9 cellular contexts compared by ENCODE assay signal in genomic region chr14:20697273-20698017, GRCh38. TPM values are rescaled to one million over a fixed set of nuclear protein-coding genes. Genes with fewer than 3 reads are reported as not detected.
DNase-seq lines count a peak whose midpoint lies in the region; ATAC-seq, FAIRE-seq and TF ChIP-seq lines count a peak whose summit lies in the region.
"Had no signal": no experiment of that assay in that cellular context is flagged by ENCODE, and none has a peak within 500 bp of the region (broad histone marks: within the 10 kb centered on the region; RNA-seq: fewer than 3 reads in every experiment).

No MANE protein-coding gene starts in this region.

- H3F3A ChIP-seq in DOHH2 (ENCODE audit: control insufficient read depth, insufficient read depth) = no peaks in the 10 kb centered on the region

- H3K9me3 ChIP-seq in DOHH2 (ENCODE audit: control insufficient read depth, insufficient read depth, low read length) = no peaks in the 10 kb centered on the region
- H3K9me3 ChIP-seq in pancreas = no peaks in the 10 kb centered on the region
- H3K9me3 ChIP-seq in vagina = no peaks in the 10 kb centered on the region

- H4K20me1 ChIP-seq in DOHH2 (ENCODE audit: control insufficient read depth, insufficient read depth, low read depth, low read length) = no peaks in the 10 kb centered on the region

- POLR2A ChIA-PET in RWPE1 (lab: Yijun Ruan, JAX; ENCODE audit: low non-redundant PET) = interaction anchor here (0.7 kb wide), 1 partner anchor 293 kb away, joined by 3 read pairs; no protein-coding TSS in a partner anchor

- no peaks in the 10 kb centered on the region for H3K36me3 ChIP-seq in DOHH2 (ENCODE audit: control insufficient read depth, low read length)
- H3K36me3 ChIP-seq in pancreas = peaks cover 0 to 12% (median 0%) of the 10 kb centered on the region in 3 donors
- H3K36me3 ChIP-seq in vagina = peaks cover 0 to 14% of the 10 kb centered on the region in 2 donors

- FAIRE-seq in frontal cortex (lab: Jason Lieb, UNC) = peak; percentile 30
- FAIRE-seq in pancreas (lab: Jason Lieb, UNC) = no peak

- CTCF ChIA-PET in RWPE1 (lab: Yijun Ruan, JAX) = interaction anchor here (0.6 to 1.6 kb wide), 8 partner anchors 134 to 430 kb away, joined by 3 to 11 read pairs (median 3); partner anchors contain the start of gene SLC39A2

- H3K9me2 ChIP-seq in DOHH2 (replicated peaks; ENCODE audit: control insufficient read depth, low read length) = no peaks in the 10 kb centered on the region

- H3K4me2 ChIP-seq in DOHH2 (ENCODE audit: low read length) = no peak overlapping the region

- no peak for TF ChIP-seq POLR2A in vagina (IDR thresholded peaks at IDR 0.05)

- H3K4me3 ChIP-seq in DOHH2 (ENCODE audit: low read length) = no peak overlapping the region
- H3K4me3 ChIP-seq in pancreas = no peak overlapping the region
- H3K4me3 ChIP-seq in vagina = no peak overlapping the region

- ATAC-seq in HG03442 (IDR thresholded peaks at IDR 0.05; ENCODE audit: unreplicated experiment) = peak; percentile 47
- peak; percentile 80 to 96 (median 94) for ATAC-seq in pancreas
- ATAC-seq in HG03039 (IDR thresholded peaks at IDR 0.05; ENCODE audit: unreplicated experiment) = no peak

- intact Hi-C loops in pancreas (cut with DNase I) = loop anchor here in 2 of 3 donors (5.0 kb wide), 1 partner anchor 160 kb away; no protein-coding TSS in a partner anchor
- intact Hi-C loops in vagina (cut with DNase I) = no loop called here

- 31 to 33% methylated on average over 6 of the region's 6 CpGs for WGBS in pancreas, 2 donors

- H3K4me1 ChIP-seq in DOHH2 (ENCODE audit: control insufficient read depth, low read length) = no peaks in the 10 kb centered on the region
- H3K4me1 ChIP-seq in pancreas = peaks cover 0 to 7% (median 0%) of the 10 kb centered on the region in 3 donors
- H3K4me1 ChIP-seq in vagina = peaks cover 7% of the 10 kb centered on the region

- TF ChIP-seq CTCF in DOHH2 (IDR thresholded peaks at IDR 0.05; ENCODE audit: low read depth, low read length, poor library complexity, severe bottlenecking) (peak; percentile 79), RWPE1 (conservative IDR thresholded peaks at IDR 0.05; ENCODE audit: low read depth) (peak; percentile 78), pancreas (IDR thresholded peaks at IDR 0.05) (peak; percentile 29 to 70 (median 53)), vagina (IDR thresholded peaks at IDR 0.05) (peak; percentile 29 to 39 (median 38))

- no peaks in the 10 kb centered on the region; the same call in 1 of the 2 replicates for H3K27me3 ChIP-seq in DOHH2 (ENCODE audit: control insufficient read depth, low read length)
- H3K27me3 ChIP-seq in pancreas = no peaks in the 10 kb centered on the region
- no peaks in the 10 kb centered on the region for H3K27me3 ChIP-seq in vagina

- no peaks in the 10 kb centered on the region for H3K79me2 ChIP-seq in DOHH2 (ENCODE audit: control insufficient read depth, low read length)

- H3K27ac ChIP-seq in DOHH2 (ENCODE audit: low read depth, low read length) = no peak overlapping the region
- H3K27ac ChIP-seq in RWPE1 = no peak overlapping the region
- H3K27ac ChIP-seq in pancreas = no peak overlapping the region
- H3K27ac ChIP-seq in vagina = no peak overlapping the region

- no peak for DNase-seq in RWPE1 (ENCODE audit: low spot score)
- DNase-seq in activated T-helper 9 cell treated with anti-CD3 and anti-CD28 coated beads, Interleukin-2, amount 50 U/mL, for 16 hours (ENCODE audit: low read depth) = peak; percentile 40
- DNase-seq in frontal cortex (ENCODE audit: low spot score in 2 of 2) = peak; percentile 56 to 65
- peak in 2 of 6 donors; percentile 36 to 74 for DNase-seq in pancreas
- DNase-seq in vagina (ENCODE audit: extremely low spot score in 2 of 2) = no peak

RNA-seq across cellular contexts. Expression of gene ANG, which starts 8.9 kb away (rescaled TPM):
- total RNA-seq in frontal cortex (0.82 TPM), pancreas (10 to 100 TPM in 5 of 6 donors, 1 to 10 TPM in 1; 9.8 to 16.0 (median 13.3) TPM), vagina (34.9 TPM)
- 10 to 100 TPM; 11.8 to 14.7 TPM for polyA plus RNA-seq in pancreas

RNA-seq across cellular contexts. Expression of gene RNASE4, which starts 13.1 kb away (rescaled TPM):
- 1.2 TPM for total RNA-seq in frontal cortex
- 10 to 100 TPM; 13.6 to 26.7 (median 15.4) TPM for total RNA-seq in pancreas
- 10 to 100 TPM in 1 of 2 donors, 1 to 10 TPM in 1; 9.6 to 24.7 TPM for polyA plus RNA-seq in pancreas
- 132 TPM for total RNA-seq in vagina

RNA-seq across cellular contexts. Expression of gene EDDM3A, which starts 48.2 kb away (rescaled TPM):
- total RNA-seq in frontal cortex (not detected), pancreas (not detected), vagina (not detected)
- polyA plus RNA-seq in pancreas = not detected
- total RNA-seq: aorta had no signal
- polyA plus RNA-seq: aorta had no signal

RNA-seq across cellular contexts. Expression of gene OR6S1, which starts 56.0 kb away (rescaled TPM):
- total RNA-seq in frontal cortex (not detected), pancreas (not detected), vagina (not detected)
- polyA plus RNA-seq in pancreas = not detected
- total RNA-seq: aorta had no signal
- polyA plus RNA-seq: aorta had no signal

Comparison
In these comparisons a context has a peak if more than half of its experiments do, and no peak if none do; other contexts are left out.
1. DNase-seq: peak in activated T-helper 9 cell treated with anti-CD3 and anti-CD28 coated beads, Interleukin-2, amount 50 U/mL, for 16 hours (single experiment) and frontal cortex (2 of 2); none in RWPE1 (single experiment) and vagina (0 of 2).
2. Peak in every context shown above with its lines, with median percentiles within 50 percentile points of each other: CTCF ChIP-seq.